ENCODE assay signal across 22 cellular contexts in genomic region chr2:211159972-211160371, GRCh38.
"Had no signal": no experiment of that assay in that cellular context is flagged by ENCODE, and none has a peak within 500 bp of the region (broad histone marks: within the 10 kb centered on the region; RNA-seq: fewer than 3 reads in every experiment).

No MANE protein-coding gene starts in this region.

- ATAC-seq: activated T-cell treated with anti-CD3 and anti-CD28 coated beads, Interleukin-2, amount 50 U/mL, for 4 hours; Right ventricle myocardium inferior had no signal

- DNase-seq: activated B cell treated with CpG ODN at 0.5 μM for 24 hours; activated CD4-positive, alpha-beta memory T cell treated with anti-CD3 and anti-CD28 coated beads for 36 hours; activated CD4-positive, alpha-beta T cell treated with anti-CD3 and anti-CD28 coated beads for 1 hour; activated CD4-positive, alpha-beta T cell treated with anti-CD3 and anti-CD28 coated beads, Interleukin-2, amount 10 ng/mL, durations not matched to agents 7 days and 5 days; activated CD8-positive, alpha-beta memory T cell treated with anti-CD3 and anti-CD28 coated beads for 24 hours; activated effector memory CD4-positive, alpha-beta T cell treated with anti-CD3 and anti-CD28 coated beads, Interleukin-2, amount 50 U/mL, for 16 hours; activated naive CD4-positive, alpha-beta T cell treated with anti-CD3 and anti-CD28 coated beads for 36 hours; activated T-cell treated with anti-CD3 and anti-CD28 coated beads, Interleukin-2, amount 50 U/mL, for 4 hours; amygdala; IMR-90; KBM-7; NCI-H146; NCI-H187 treated with DMSO at 0.1 percent for 48 hours; NCI-H2171; NCI-H345; NCI-H510A; NCI-H526 treated with DMSO at 0.1 percent for 48 hours; NCI-H82; T-helper 9 cell had no signal

- FAIRE-seq: astrocyte, TTC549 had no signal
